1 cellular context compared by ENCODE assay signal in genomic region chr16:3317315-3317999, GRCh38.
TF ChIP-seq lines count a peak whose summit lies in the region.

No MANE protein-coding gene starts in this region.

TF ChIP-seq in HepG2, 621 proteins besides CTCF, POLR2A, EP300 and RAD21:
- TF ChIP-seq CEBPB (IDR thresholded peaks at IDR 0.05; ENCODE audit: borderline replicate concordance, low read depth, low read length), result peak; percentile 64
- TF ChIP-seq ZNF687 (CRISPR knock-in tag; IDR thresholded peaks at IDR 0.05), result no peak
